Comparison of ENCODE assay signal across 27 cellular contexts in genomic region chr22:26952654-26953379, GRCh38.
DNase-seq lines count a peak whose midpoint lies in the region; ATAC-seq and TF ChIP-seq lines count a peak whose summit lies in the region.
"Had no signal": no experiment of that assay in that cellular context is flagged by ENCODE, and none has a peak within 500 bp of the region (broad histone marks: within the 10 kb centered on the region; RNA-seq: fewer than 3 reads in every experiment).

No MANE protein-coding gene starts in this region.

- BruUV-seq in A673 (replicated peaks; lab: Mats Ljungman, UMichigan), result no TSS peak

- H3K4me1 ChIP-seq in BE2C (peaks cover 14% of the 10 kb centered on the region), HUES64 (ENCODE audit: insufficient read depth, low read length) (peaks cover 25% of the 10 kb centered on the region), iPS-20b (ENCODE audit: insufficient read depth, low read length) (peaks cover 39% of the 10 kb centered on the region), A673 (ENCODE audit: insufficient read depth, low read length, poor library complexity, severe bottlenecking) (peaks cover 2% of the 10 kb centered on the region)
- H3K4me1 ChIP-seq: right lobe of liver, SJSA1 had no signal

- H3K27me3 ChIP-seq in BE2C (no peaks in the 10 kb centered on the region), HUES64 (ENCODE audit: insufficient read depth, low read length) (peaks cover 36% of the 10 kb centered on the region), iPS-20b (ENCODE audit: insufficient read depth, low read length) (peaks cover 50% of the 10 kb centered on the region), A673 (replicated peaks; ENCODE audit: insufficient read depth, low read depth, low read length, poor library complexity) (peaks cover 6% of the 10 kb centered on the region)
- H3K27me3 ChIP-seq: right lobe of liver, testis had no signal

- no peak for TF ChIP-seq CTCF in BE2C (IDR thresholded peaks at IDR 0.05; ENCODE audit: low read depth, low read length)
- TF ChIP-seq CTCF in A673 (conservative IDR thresholded peaks at IDR 0.05; ENCODE audit: low read depth, low read length), result no peak

- H3K27ac ChIP-seq in HUES64 (ENCODE audit: low read depth, low read length), result no peak overlapping the region
- H3K27ac ChIP-seq in iPS-20b (ENCODE audit: low read length), result peak overlapping the region; percentile 43
- H3K27ac ChIP-seq in A673 (ENCODE audit: low read depth, low read length, poor library complexity, severe bottlenecking), result no peak overlapping the region
- H3K27ac ChIP-seq: epithelial cell of prostate, KMS-11, right lobe of liver, SJSA1, testis had no signal

- no peaks in the 10 kb centered on the region for H3K9me3 ChIP-seq in BE2C
- H3K9me3 ChIP-seq in HUES64 (ENCODE audit: insufficient read depth, low read depth, low read length), result no peaks in the 10 kb centered on the region
- H3K9me3 ChIP-seq in iPS-20b (ENCODE audit: insufficient read depth, low read depth, low read length), result no peaks in the 10 kb centered on the region
- no peaks in the 10 kb centered on the region for H3K9me3 ChIP-seq in A673 (ENCODE audit: low read depth, low read length, poor library complexity, severe bottlenecking)
- H3K9me3 ChIP-seq: right lobe of liver, SJSA1, testis had no signal

- no peaks in the 10 kb centered on the region for H3K36me3 ChIP-seq in BE2C
- H3K36me3 ChIP-seq in HUES64 (ENCODE audit: insufficient read depth, low read length), result no peaks in the 10 kb centered on the region
- H3K36me3 ChIP-seq in iPS-20b (ENCODE audit: insufficient read depth, low read depth, low read length), result no peaks in the 10 kb centered on the region
- H3K36me3 ChIP-seq in A673 (ENCODE audit: insufficient read depth, low read length, poor library complexity, severe bottlenecking), result no peaks in the 10 kb centered on the region
- H3K36me3 ChIP-seq: right lobe of liver, SJSA1 had no signal

- H3K4me3 ChIP-seq in BE2C (ENCODE audit: low read depth, low read length) (peak overlapping the region; percentile 56), HUES64 (ENCODE audit: low read length) (peak overlapping the region; percentile 11), iPS-20b (ENCODE audit: low read length) (peak overlapping the region; percentile 63), A673 (ENCODE audit: low read depth, low read length, poor library complexity, severe bottlenecking) (no peak overlapping the region)
- H3K4me3 ChIP-seq: right lobe of liver, SJSA1, testis had no signal

- CTCF ChIA-PET in A673 (lab: Charles Lee), result no interaction called here

- 6% methylated on average over 18 of the region's 18 CpGs for WGBS in HUES64

- DNase-seq in BE2C (peak; percentile 37), A673 (ENCODE audit: low spot score) (no peak), glomerular visceral epithelial cell (ENCODE audit: extremely low spot score) (no peak), AG20443 (ENCODE audit: low spot score) (no peak)
- DNase-seq in central memory CD4-positive, alpha-beta T cell, result no peak
- DNase-seq: activated CD4-positive, alpha-beta memory T cell treated with anti-CD3 and anti-CD28 coated beads for 36 hours; activated CD8-positive, alpha-beta memory T cell treated with anti-CD3 and anti-CD28 coated beads, Interleukin-2, amount 50 U/mL, for 4 hours; activated naive CD4-positive, alpha-beta T cell treated with anti-CD3 and anti-CD28 coated beads for 36 hours; CD8-positive, alpha-beta T cell; effector CD4-positive, alpha-beta T cell; left colon; mammary epithelial cell; NCI-H187; NCI-H2171 treated with DMSO at 0.1 percent for 48 hours; NCI-H524 treated with DMSO at 0.1 percent for 48 hours; nephron progenitor cell; right lobe of liver; RPMI8226; stimulated activated CD4-positive, alpha-beta T cell treated with anti-CD3 and anti-CD28 coated beads, Interleukin-4, amount 100 ng/mL, for 24 hours; stimulated activated naive CD4-positive, alpha-beta T cell had no signal

- POLR2A ChIA-PET in A673 (lab: Charles Lee; ENCODE audit: low non-redundant PET), result no interaction called here

- ATAC-seq in SK-N-SH treated with all-trans-retinoic acid at 6 μM for 48 hours, result no peak
- ATAC-seq: CD8-positive, alpha-beta T cell; left colon; right lobe of liver had no signal

- H3K9ac ChIP-seq in HUES64 (ENCODE audit: low read depth, low read length) (no peak overlapping the region), iPS-20b (ENCODE audit: low read depth, low read length) (peak overlapping the region; percentile 58; the same call in 1 of the 2 replicates)
- H3K9ac ChIP-seq: KMS-11 had no signal

- intact Hi-C loops in A673 (cut with micrococcal nuclease; ENCODE audit: unreplicated experiment), result no loop called here

TF ChIP-seq in SK-N-SH treated with all-trans-retinoic acid at 6 μM for 48 hours, 23 proteins besides CTCF, POLR2A, EP300 and RAD21:
- 0 out of 2 replicates have a peak, but pooled peaks have one; percentile 44 for TF ChIP-seq ZNF70 (CRISPR knock-in tag; IDR thresholded peaks at IDR 0.05)
- TF ChIP-seq ZC3H10 (CRISPR knock-in tag; IDR thresholded peaks at IDR 0.05), result no peak
- TF ChIP-seq ARNTL (CRISPR knock-in tag; IDR thresholded peaks at IDR 0.05; ENCODE audit: borderline replicate concordance, low read depth), result no peak
- TF ChIP-seq TSHZ2 (CRISPR knock-in tag; IDR thresholded peaks at IDR 0.05), result no peak
